ENCODE assay signal across 17 cellular contexts in genomic region chr16:81516478-81517149, GRCh38.
A peak's percentile ranks its signal among the peaks of the same experiment; 100 is the strongest.
DNase-seq lines count a peak whose midpoint lies in the region; ATAC-seq and TF ChIP-seq lines count a peak whose summit lies in the region.
"Had no signal": no experiment of that assay in that cellular context is flagged by ENCODE, and none has a peak within 500 bp of the region (broad histone marks: within the 10 kb centered on the region; RNA-seq: fewer than 3 reads in every experiment).

No MANE protein-coding gene starts in this region.

- peak; percentile 63 for DNase-seq in Right ventricle myocardium superior
- DNase-seq in left ventricle myocardium superior = no peak
- DNase-seq in central memory CD8-positive, alpha-beta T cell (ENCODE audit: low spot score in 2 of 2) = no peak
- no peak for DNase-seq in memory B cell (ENCODE audit: low spot score in 2 of 2)
- DNase-seq in testis = peak; percentile 27
- DNase-seq in NCI-H2081 treated with DMSO at 0.1 percent for 48 hours (lab: John Stamatoyannopoulos, UW) = no peak
- no peak for DNase-seq in activated T-cell treated with anti-CD3 and anti-CD28 coated beads, Interleukin-2, amount 50 U/mL, for 48 hours
- DNase-seq: activated CD4-positive, alpha-beta T cell treated with anti-CD3 and anti-CD28 coated beads, Interleukin-2, amount 10 ng/mL, durations not matched to agents 24 days and 14 days; lower lobe of right lung; NCI-H1436 treated with DMSO at 0.1 percent for 48 hours; NCI-H82; Peyer's patch had no signal

- no peaks in the 10 kb centered on the region for H3K9me3 Mint-ChIP-seq in central memory CD8-positive, alpha-beta T cell
- no peaks in the 10 kb centered on the region for H3K9me3 Mint-ChIP-seq in memory B cell
- H3K9me3 Mint-ChIP-seq: activated CD4-positive, alpha-beta T cell treated with anti-CD3 and anti-CD28 coated beads, Interleukin-2, amount 10 ng/mL, durations not matched to agents 24 days and 14 days; activated naive CD4-positive, alpha-beta T cell treated with anti-CD3 and anti-CD28 coated beads, Interleukin-2, amount 50 U/mL, for 72 hours had no signal

- no peaks in the 10 kb centered on the region for H3K36me3 ChIP-seq in testis (ENCODE audit: low read depth, missing control alignments)
- H3K36me3 ChIP-seq: lower lobe of right lung, Peyer's patch, thoracic aorta had no signal

- no peak overlapping the region for H3K4me3 Mint-ChIP-seq in central memory CD8-positive, alpha-beta T cell
- no peak overlapping the region for H3K4me3 Mint-ChIP-seq in memory B cell
- H3K4me3 Mint-ChIP-seq: activated CD4-positive, alpha-beta T cell treated with anti-CD3 and anti-CD28 coated beads, Interleukin-2, amount 10 ng/mL, durations not matched to agents 24 days and 14 days had no signal

- no peak for ATAC-seq in Right ventricle myocardium superior (ENCODE audit: poor library complexity)
- no peak for ATAC-seq in left ventricle myocardium superior
- ATAC-seq in central memory CD8-positive, alpha-beta T cell (replicated peaks; ENCODE audit: extremely low read depth, poor library complexity, severe bottlenecking) = no peak
- ATAC-seq in memory B cell (ENCODE audit: low read depth) = no peak
- no peak for ATAC-seq in GM18502 (IDR thresholded peaks at IDR 0.05; ENCODE audit: poor library complexity, unreplicated experiment)
- ATAC-seq: activated naive CD4-positive, alpha-beta T cell treated with anti-CD3 and anti-CD28 coated beads, Interleukin-2, amount 50 U/mL, for 72 hours; lower lobe of right lung had no signal

- H3K27ac Mint-ChIP-seq in central memory CD8-positive, alpha-beta T cell (ENCODE audit: low read depth) = peak overlapping the region; percentile 82
- H3K27ac Mint-ChIP-seq in memory B cell = peak overlapping the region; percentile 57
- H3K27ac Mint-ChIP-seq: activated CD4-positive, alpha-beta T cell treated with anti-CD3 and anti-CD28 coated beads, Interleukin-2, amount 10 ng/mL, durations not matched to agents 24 days and 14 days had no signal

- WGBS in testis, 2 donors = 64 to 67% methylated on average over 13 to 14 of the region's 14 CpGs

- H3K4me3 ChIP-seq in testis = no peak overlapping the region
- H3K4me3 ChIP-seq: BLaER1 treated with 17β-estradiol and CSF1 and Interleukin-3, amounts not matched to agents 10 nM and 100 nM; coronary artery; lower lobe of right lung; Peyer's patch; thoracic aorta had no signal

- H3K4me1 ChIP-seq in testis = peaks cover 8% of the 10 kb centered on the region

- peaks cover 49% of the 10 kb centered on the region for H3K4me1 Mint-ChIP-seq in central memory CD8-positive, alpha-beta T cell
- peaks cover 46% of the 10 kb centered on the region for H3K4me1 Mint-ChIP-seq in memory B cell

- H3K27me3 ChIP-seq in testis = no peaks in the 10 kb centered on the region
- H3K27me3 ChIP-seq: BLaER1 treated with 17β-estradiol and CSF1 and Interleukin-3, amounts not matched to agents 10 nM and 100 nM; Peyer's patch had no signal

- intact Hi-C loops in Right ventricle myocardium superior (cut with DNase I) (no loop called here), left ventricle myocardium superior (cut with micrococcal nuclease) (no loop called here), testis (cut with DNase I; ENCODE audit: low total_unique reads) (no loop called here)

- TF ChIP-seq POLR2A in testis (IDR thresholded peaks at IDR 0.05) = no peak

- TF ChIP-seq CTCF in testis (IDR thresholded peaks at IDR 0.05) = no peak

- no peaks in the 10 kb centered on the region for H3K9me3 ChIP-seq in testis
- H3K9me3 ChIP-seq: BLaER1 treated with 17β-estradiol and CSF1 and Interleukin-3, amounts not matched to agents 10 nM and 100 nM; lower lobe of right lung; Peyer's patch; thoracic aorta had no signal

- no peaks in the 10 kb centered on the region for H3K27me3 Mint-ChIP-seq in central memory CD8-positive, alpha-beta T cell
- H3K27me3 Mint-ChIP-seq in memory B cell = no peaks in the 10 kb centered on the region
- H3K27me3 Mint-ChIP-seq: activated CD4-positive, alpha-beta T cell treated with anti-CD3 and anti-CD28 coated beads, Interleukin-2, amount 10 ng/mL, durations not matched to agents 24 days and 14 days had no signal

- peaks cover 23% of the 10 kb centered on the region for H3K36me3 Mint-ChIP-seq in central memory CD8-positive, alpha-beta T cell (ENCODE audit: insufficient read depth)
- H3K36me3 Mint-ChIP-seq in memory B cell = no peaks in the 10 kb centered on the region

- no peak overlapping the region for H3K27ac ChIP-seq in testis
- H3K27ac ChIP-seq: coronary artery, lower lobe of right lung, Peyer's patch, thoracic aorta had no signal

Comparison
In these comparisons a context has a peak if more than half of its experiments do, and no peak if none do; other contexts are left out.
1. DNase-seq: peak in Right ventricle myocardium superior (single experiment) and testis (single experiment); none in left ventricle myocardium superior (single experiment), central memory CD8-positive, alpha-beta T cell (0 of 2), memory B cell (0 of 2), NCI-H2081 treated with DMSO at 0.1 percent for 48 hours (single experiment) and activated T-cell treated with anti-CD3 and anti-CD28 coated beads, Interleukin-2, amount 50 U/mL, for 48 hours (0 of 2).